ENCODE assay signal across 1 cellular context in genomic region chr1:109739738-109740614, GRCh38.
TF ChIP-seq lines count a peak whose summit lies in the region.

No MANE protein-coding gene starts in this region.

TF ChIP-seq in HepG2, 621 proteins besides CTCF, POLR2A, EP300 and RAD21 (continued from another document and continues in another):
- TF ChIP-seq ZNF609 (CRISPR knock-in tag; IDR thresholded peaks at IDR 0.05; ENCODE audit: borderline replicate concordance) (no peak), ZNF549 (CRISPR knock-in tag; IDR thresholded peaks at IDR 0.05) (no peak), TFAP4 (IDR thresholded peaks at IDR 0.05; ENCODE audit: borderline replicate concordance, low read depth) (peak; percentile 50; the same call in 1 of the 2 replicates), RARA (CRISPR knock-in tag; IDR thresholded peaks at IDR 0.05) (no peak), BCLAF1 (IDR thresholded peaks at IDR 0.05) (no peak), IKZF4 (CRISPR knock-in tag; IDR thresholded peaks at IDR 0.05; ENCODE audit: borderline replicate concordance, low read depth, not compliant biosample characterization) (peak; percentile 24), ZNF354B (CRISPR knock-in tag; IDR thresholded peaks at IDR 0.05) (no peak), RFX3 (CRISPR knock-in tag; IDR thresholded peaks at IDR 0.05) (no peak), ARID3A (IDR thresholded peaks at IDR 0.05; ENCODE audit: low read depth, low read length) (no peak), HMGXB4 (CRISPR knock-in tag; IDR thresholded peaks at IDR 0.05; ENCODE audit: borderline replicate concordance in 1 of 2, low read depth in 1 of 2) (peak; percentile 19 to 81; a peak in 3 of 4 replicates), ZBTB1 (CRISPR knock-in tag; IDR thresholded peaks at IDR 0.05; ENCODE audit: borderline replicate concordance) (no peak), ZNF280B (CRISPR knock-in tag; IDR thresholded peaks at IDR 0.05; ENCODE audit: borderline replicate concordance) (peak; percentile 35; the same call in 1 of the 2 replicates), ZNF430 (CRISPR knock-in tag; IDR thresholded peaks at IDR 0.05) (no peak; the same call in 1 of the 2 replicates), JUN (CRISPR knock-in tag; IDR thresholded peaks at IDR 0.05) (no peak), REL (CRISPR knock-in tag; conservative IDR thresholded peaks at IDR 0.05) (no peak; the same call in 1 of the 2 replicates), ZNF768 (CRISPR knock-in tag; IDR thresholded peaks at IDR 0.05) (0 out of 2 replicates have a peak, but pooled peaks have one; percentile 11), POLR2AphosphoS2 (IDR thresholded peaks at IDR 0.05; ENCODE audit: low read depth, low read length) (no peak), RFX5 (IDR thresholded peaks at IDR 0.05; ENCODE audit: low read depth, low read length) (no peak), MBD4 (IDR thresholded peaks at IDR 0.05; ENCODE audit: borderline replicate concordance, low read length) (no peak), HES4 (CRISPR knock-in tag; IDR thresholded peaks at IDR 0.05; ENCODE audit: borderline replicate concordance) (peak; percentile 77; the same call in 1 of the 2 replicates), ZC3H13 (CRISPR knock-in tag; IDR thresholded peaks at IDR 0.05) (no peak; the same call in 1 of the 2 replicates), ZUFSP (CRISPR knock-in tag; IDR thresholded peaks at IDR 0.05; ENCODE audit: borderline replicate concordance) (no peak), ZNF720 (CRISPR knock-in tag; IDR thresholded peaks at IDR 0.05) (no peak), ZNF713 (CRISPR knock-in tag; IDR thresholded peaks at IDR 0.05) (no peak), ZFP36L1 (CRISPR knock-in tag; IDR thresholded peaks at IDR 0.05) (0 out of 2 replicates have a peak, but pooled peaks have one; percentile 49), KLF11 (CRISPR knock-in tag; IDR thresholded peaks at IDR 0.05) (0 out of 2 replicates have a peak, but pooled peaks have one; percentile 33), ZNF234 (CRISPR knock-in tag; conservative IDR thresholded peaks at IDR 0.05) (no peak), ATAD3A (CRISPR knock-in tag; IDR thresholded peaks at IDR 0.05) (no peak), ATRX (CRISPR knock-in tag; IDR thresholded peaks at IDR 0.05; ENCODE audit: borderline replicate concordance) (no peak), ZNF503 (CRISPR knock-in tag; IDR thresholded peaks at IDR 0.05) (no peak), JDP2 (CRISPR knock-in tag; IDR thresholded peaks at IDR 0.05; ENCODE audit: borderline replicate concordance) (no peak), CREM (IDR thresholded peaks at IDR 0.05) (no peak; the same call in 1 of the 2 replicates), CREM (CRISPR knock-in tag; IDR thresholded peaks at IDR 0.05) (no peak), REXO4 (CRISPR knock-in tag; IDR thresholded peaks at IDR 0.05; ENCODE audit: borderline replicate concordance) (no peak), WIZ (CRISPR knock-in tag; IDR thresholded peaks at IDR 0.05) (peak; percentile 93), RELA (CRISPR knock-in tag; IDR thresholded peaks at IDR 0.05) (no peak), ZSCAN22 (CRISPR knock-in tag; IDR thresholded peaks at IDR 0.05) (no peak), BCL3 (CRISPR knock-in tag; IDR thresholded peaks at IDR 0.05) (no peak), ZNF329 (CRISPR knock-in tag; IDR thresholded peaks at IDR 0.05; ENCODE audit: low read depth) (no peak; the same call in 1 of the 2 replicates), ZNF773 (CRISPR knock-in tag; IDR thresholded peaks at IDR 0.05; ENCODE audit: borderline replicate concordance) (no peak), GZF1 (CRISPR knock-in tag; IDR thresholded peaks at IDR 0.05) (0 out of 2 replicates have a peak, but pooled peaks have one; percentile 38), HOMEZ (CRISPR knock-in tag; IDR thresholded peaks at IDR 0.05; ENCODE audit: low read depth) (no peak)
